24 cellular contexts compared by ENCODE assay signal in the genomic region with DNA sequence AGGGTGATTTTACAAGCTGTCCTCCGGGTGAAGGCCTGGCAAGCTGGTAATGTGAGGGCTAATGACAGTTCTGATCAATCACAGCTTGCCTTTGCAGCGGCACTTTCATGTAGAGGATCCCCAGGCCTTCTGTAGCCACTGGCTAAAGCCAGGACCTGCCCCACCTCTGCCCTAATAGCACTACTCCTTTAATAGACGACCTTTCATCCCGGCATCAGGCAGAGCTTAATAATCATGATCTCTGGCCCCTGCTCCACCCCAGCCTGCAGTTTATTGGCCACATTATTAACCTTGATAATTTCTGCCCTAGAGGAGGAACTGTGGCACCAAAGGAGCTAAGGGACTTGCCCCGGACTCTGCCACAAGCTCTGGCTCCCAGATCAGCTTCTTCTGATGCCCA.
DNase-seq lines count a peak whose midpoint lies in the region; ATAC-seq, FAIRE-seq and TF ChIP-seq lines count a peak whose summit lies in the region.
"Had no signal": no experiment of that assay in that cellular context is flagged by ENCODE, and none has a peak within 500 bp of the region (broad histone marks: within the 10 kb centered on the region; RNA-seq: fewer than 3 reads in every experiment).

No MANE protein-coding gene starts in this region.

- DNase-seq in HepG2 (ENCODE audit: low spot score) (no peak), left colon (no peak), mesenteric fat pad (ENCODE audit: low spot score) (peak; percentile 64)
- no peak for DNase-seq in stimulated activated naive B cell treated with anti-CD40 and anti-IgM and Interleukin-4, amounts not matched to agents 10 μg/mL and 1 μg/mL and 100 μg/mL, for 72 hours
- DNase-seq in central memory CD4-positive, alpha-beta T cell: no peak
- DNase-seq in activated T-cell treated with anti-CD3 and anti-CD28 coated beads, Interleukin-2, amount 50 U/mL, for 1 hour: no peak
- DNase-seq: Caco-2; CD4-positive, CD25-positive, alpha-beta regulatory T cell; CD8-positive, alpha-beta T cell; DMS153; DND-41; GDM1; H9 had no signal

- H3K27ac Mint-ChIP-seq in stimulated activated naive B cell treated with anti-CD40 and anti-IgM and Interleukin-4, amounts not matched to agents 10 μg/mL and 1 μg/mL and 100 μg/mL, for 72 hours: no peak overlapping the region
- H3K27ac Mint-ChIP-seq: B cell; CD4-positive, CD25-positive, alpha-beta regulatory T cell; CD8-positive, alpha-beta T cell; GM23338; H9 had no signal

- peaks cover 2 to 21% (median 15%) of the 10 kb centered on the region in 4 donors for H3K4me1 ChIP-seq in liver (ENCODE audit: control insufficient read depth in 4 of 4, insufficient read depth in 4 of 4, low read length in 3 of 4)
- H3K4me1 ChIP-seq in HepG2 (ENCODE audit: insufficient read depth, low read length): peaks cover 27% of the 10 kb centered on the region
- H3K4me1 ChIP-seq: BLaER1, Caco-2 had no signal

- H3K9me3 ChIP-seq in liver (ENCODE audit: control insufficient read depth in 4 of 4, low read length in 3 of 4) (no peaks in the 10 kb centered on the region), HepG2 (ENCODE audit: low read length) (no peaks in the 10 kb centered on the region)
- H3K9me3 ChIP-seq: BLaER1, Caco-2 had no signal

- H3K27ac ChIP-seq in liver (ENCODE audit: low read depth in 1 of 2, low read length in 2 of 2) (peak overlapping the region in 1 of 2 donors; percentile 66), HepG2 (ENCODE audit: extremely low read length, insufficient read depth, low read length) (no peak overlapping the region)
- H3K27ac ChIP-seq: 22Rv1, BLaER1, C4-2B had no signal

- no peak for FAIRE-seq in HepG2 (lab: Jason Lieb, UNC)
- FAIRE-seq: A204.1, GM12878, GM19239 had no signal

- no peaks in the 10 kb centered on the region for H3K9me3 Mint-ChIP-seq in stimulated activated naive B cell treated with anti-CD40 and anti-IgM and Interleukin-4, amounts not matched to agents 10 μg/mL and 1 μg/mL and 100 μg/mL, for 72 hours
- H3K9me3 Mint-ChIP-seq: CD8-positive, alpha-beta T cell; GM23338; H9 had no signal

- in situ Hi-C loops in HepG2 (cut with HindIII; ENCODE audit: extremely low pct_ligation_motif_present, low pct_unique_long_range_greater_than_20kb): no loop called here

- H3K4me2 ChIP-seq in HepG2 (ENCODE audit: low read depth, low read length): no peak overlapping the region
- H3K4me2 ChIP-seq: BLaER1, GM23338 had no signal

- no peaks in the 10 kb centered on the region for H3K4me1 Mint-ChIP-seq in stimulated activated naive B cell treated with anti-CD40 and anti-IgM and Interleukin-4, amounts not matched to agents 10 μg/mL and 1 μg/mL and 100 μg/mL, for 72 hours
- H3K4me1 Mint-ChIP-seq: B cell; CD4-positive, CD25-positive, alpha-beta regulatory T cell; GM23338; H9 had no signal

- H3K79me2 ChIP-seq in HepG2 (ENCODE audit: insufficient read depth, low read length): no peaks in the 10 kb centered on the region

- TF ChIP-seq CTCF in liver (IDR thresholded peaks at IDR 0.05; ENCODE audit: low read depth, low read length, missing input control) (no peak), HepG2 (CRISPR knock-in tag; IDR thresholded peaks at IDR 0.05) (no peak)

- H3K27me3 ChIP-seq in liver (ENCODE audit: control insufficient read depth in 4 of 4, insufficient read depth in 4 of 4, low read length in 3 of 4) (no peaks in the 10 kb centered on the region), HepG2 (ENCODE audit: control insufficient read depth in 1 of 2, insufficient read depth in 2 of 2, low read length in 2 of 2) (0 out of 5 replicates have a peak, but pooled peaks cover 0 to 1% of the 10 kb centered on the region in 2 experiments)
- H3K27me3 ChIP-seq: BLaER1 had no signal

- H3K27me3 Mint-ChIP-seq in stimulated activated naive B cell treated with anti-CD40 and anti-IgM and Interleukin-4, amounts not matched to agents 10 μg/mL and 1 μg/mL and 100 μg/mL, for 72 hours: no peaks in the 10 kb centered on the region
- H3K27me3 Mint-ChIP-seq: B cell; CD4-positive, CD25-positive, alpha-beta regulatory T cell had no signal

- POLR2A ChIA-PET in HepG2 (lab: Yijun Ruan, JAX): interaction anchor here (0.6 kb wide), 1 partner anchor 583 kb away, joined by 3 read pairs; no protein-coding TSS in a partner anchor

- TF ChIP-seq RAD21 in liver (IDR thresholded peaks at IDR 0.05) (peak; percentile 36 to 56), HepG2 (CRISPR knock-in tag; IDR thresholded peaks at IDR 0.05) (no peak)

- 33% methylated on average over 5 of the region's 5 CpGs for WGBS in liver
- WGBS in HepG2 (ENCODE audit: low lambda C conversion rate): 5% methylated on average over 2 of the region's 5 CpGs

- no peaks in the 10 kb centered on the region for H4K20me1 ChIP-seq in HepG2 (ENCODE audit: insufficient read depth, low read length)
- H4K20me1 ChIP-seq: BLaER1 had no signal

- no peaks in the 10 kb centered on the region for H3K36me3 Mint-ChIP-seq in stimulated activated naive B cell treated with anti-CD40 and anti-IgM and Interleukin-4, amounts not matched to agents 10 μg/mL and 1 μg/mL and 100 μg/mL, for 72 hours
- H3K36me3 Mint-ChIP-seq: CD4-positive, CD25-positive, alpha-beta regulatory T cell; CD8-positive, alpha-beta T cell had no signal

- H3K4me3 ChIP-seq in liver (ENCODE audit: low read depth in 1 of 3, low read length in 3 of 3): no peak overlapping the region
- H3K4me3 ChIP-seq in HepG2 (replicated peaks in 1 of 3; ENCODE audit: insufficient read depth in 1 of 3, low read depth in 2 of 3, low read length in 3 of 3): no peak overlapping the region
- H3K4me3 ChIP-seq: BLaER1, GM12878, GM23338 had no signal

- no peak for TF ChIP-seq POLR2A in HepG2 (IDR thresholded peaks at IDR 0.05; ENCODE audit: insufficient read depth in 1 of 2, low read depth in 2 of 2, low read length in 2 of 2)

- ATAC-seq in HepG2 (no peak), left colon (peak; percentile 16), GM19351 (IDR thresholded peaks at IDR 0.05; ENCODE audit: unreplicated experiment) (no peak)
- ATAC-seq in stimulated activated naive B cell treated with anti-CD40 and anti-IgM and Interleukin-4, amounts not matched to agents 10 μg/mL and 1 μg/mL and 100 μg/mL, for 72 hours (replicated peaks): no peak
- ATAC-seq: CD8-positive, alpha-beta T cell; GM12878; GM23338; HCT116 had no signal

- H3K4me3 Mint-ChIP-seq in stimulated activated naive B cell treated with anti-CD40 and anti-IgM and Interleukin-4, amounts not matched to agents 10 μg/mL and 1 μg/mL and 100 μg/mL, for 72 hours: no peak overlapping the region
- H3K4me3 Mint-ChIP-seq: B cell; CD4-positive, CD25-positive, alpha-beta regulatory T cell; CD8-positive, alpha-beta T cell; GM23338; H9 had no signal

- no peak overlapping the region for H3K9ac ChIP-seq in liver (ENCODE audit: low read depth in 1 of 2, low read length in 2 of 2)
- H3K9ac ChIP-seq in HepG2 (ENCODE audit: insufficient read depth, low read depth, low read length): no peak overlapping the region
- H3K9ac ChIP-seq: BLaER1 had no signal

- TF ChIP-seq EP300 in HepG2 (IDR thresholded peaks at IDR 0.05; ENCODE audit: low read depth in 2 of 2, low read length in 2 of 2) (no peak), HepG2 (CRISPR knock-in tag; IDR thresholded peaks at IDR 0.05; ENCODE audit: borderline replicate concordance) (no peak)

- no peak overlapping the region for H2AFZ ChIP-seq in HepG2 (ENCODE audit: low read length)
- H2AFZ ChIP-seq: GM23338 had no signal

- H3K36me3 ChIP-seq in liver (ENCODE audit: control insufficient read depth in 4 of 4, insufficient read depth in 3 of 4, low read depth in 1 of 4, low read length in 3 of 4): no peaks in the 10 kb centered on the region
- no peaks in the 10 kb centered on the region for H3K36me3 ChIP-seq in HepG2 (replicated peaks in 1 of 2; ENCODE audit: control insufficient read depth in 1 of 2, insufficient read depth in 2 of 2, low read length in 2 of 2)
- H3K36me3 ChIP-seq: BLaER1 had no signal

- intact Hi-C loops in HepG2 (cut with micrococcal nuclease; ENCODE audit: unreplicated experiment): no loop called here
- intact Hi-C loops in left colon (cut with DNase I, micrococcal nuclease): no loop called here

- BruUV-seq in HepG2 (replicated peaks; lab: Mats Ljungman, UMichigan): no TSS peak

- CTCF ChIA-PET in HepG2 (lab: Yijun Ruan, JAX; ENCODE audit: low intra/inter-chr PET ratio, low total read pairs): no interaction called here

TF ChIP-seq in liver, 16 proteins besides CTCF, POLR2A, EP300 and RAD21 (continues in another document):
- TF ChIP-seq GABPA (IDR thresholded peaks at IDR 0.05 in 1 of 2, conservative IDR thresholded peaks at IDR 0.05 in 1 of 2) (no peak), MAX (IDR thresholded peaks at IDR 0.05) (peak; percentile 33), RXRA (IDR thresholded peaks at IDR 0.05) (peak; percentile 91 to 93)

TF ChIP-seq in HepG2, 621 proteins besides CTCF, POLR2A, EP300 and RAD21 (continues in another document):
- no peak for TF ChIP-seq MBNL3 (CRISPR knock-in tag; conservative IDR thresholded peaks at IDR 0.05)
- no peak for TF ChIP-seq ZNF740 (CRISPR knock-in tag; IDR thresholded peaks at IDR 0.05)
- TF ChIP-seq ZNF446 (CRISPR knock-in tag; IDR thresholded peaks at IDR 0.05): no peak
- no peak for TF ChIP-seq GZF1 (CRISPR knock-in tag; IDR thresholded peaks at IDR 0.05)
- TF ChIP-seq, protein P1, sequence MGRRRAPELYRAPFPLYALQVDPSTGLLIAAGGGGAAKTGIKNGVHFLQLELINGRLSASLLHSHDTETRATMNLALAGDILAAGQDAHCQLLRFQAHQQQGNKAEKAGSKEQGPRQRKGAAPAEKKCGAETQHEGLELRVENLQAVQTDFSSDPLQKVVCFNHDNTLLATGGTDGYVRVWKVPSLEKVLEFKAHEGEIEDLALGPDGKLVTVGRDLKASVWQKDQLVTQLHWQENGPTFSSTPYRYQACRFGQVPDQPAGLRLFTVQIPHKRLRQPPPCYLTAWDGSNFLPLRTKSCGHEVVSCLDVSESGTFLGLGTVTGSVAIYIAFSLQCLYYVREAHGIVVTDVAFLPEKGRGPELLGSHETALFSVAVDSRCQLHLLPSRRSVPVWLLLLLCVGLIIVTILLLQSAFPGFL (CRISPR knock-in tag; IDR thresholded peaks at IDR 0.05): no peak
- TF ChIP-seq KMT2B (CRISPR knock-in tag; IDR thresholded peaks at IDR 0.05): no peak
- no peak for TF ChIP-seq ZSCAN30 (CRISPR knock-in tag; IDR thresholded peaks at IDR 0.05)
- TF ChIP-seq, protein P2, sequence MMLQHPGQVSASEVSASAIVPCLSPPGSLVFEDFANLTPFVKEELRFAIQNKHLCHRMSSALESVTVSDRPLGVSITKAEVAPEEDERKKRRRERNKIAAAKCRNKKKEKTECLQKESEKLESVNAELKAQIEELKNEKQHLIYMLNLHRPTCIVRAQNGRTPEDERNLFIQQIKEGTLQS (CRISPR knock-in tag; IDR thresholded peaks at IDR 0.05): no peak
- TF ChIP-seq ZNF790 (CRISPR knock-in tag; IDR thresholded peaks at IDR 0.05; ENCODE audit: borderline replicate concordance): no peak
- TF ChIP-seq SAP130 (CRISPR knock-in tag; IDR thresholded peaks at IDR 0.05; ENCODE audit: low read depth): no peak
